ENCODE assay signal across 2 cellular contexts in genomic region chr12:79561401-79562132, GRCh38.
TF ChIP-seq lines count a peak whose summit lies in the region.

No MANE protein-coding gene starts in this region.

TF ChIP-seq in WTC11, 78 proteins besides CTCF, POLR2A, EP300 and RAD21 (continued from another document):
- 0 out of 2 replicates have a peak, but pooled peaks have one; percentile 13 for TF ChIP-seq NFYB (CRISPR knock-in tag; conservative IDR thresholded peaks at IDR 0.05; ENCODE audit: low read depth)

TF ChIP-seq in HepG2, 621 proteins besides CTCF, POLR2A, EP300 and RAD21:
- peak; percentile 12; the same call in 1 of the 2 replicates for TF ChIP-seq GABPB1 (CRISPR knock-in tag; IDR thresholded peaks at IDR 0.05)
- TF ChIP-seq ESRRA (CRISPR knock-in tag; IDR thresholded peaks at IDR 0.05; ENCODE audit: low read depth) = no peak
- TF ChIP-seq KAT2B (IDR thresholded peaks at IDR 0.05; ENCODE audit: borderline replicate concordance, low read depth, low read length) = no peak
- no peak for TF ChIP-seq ATF7-NPFF (CRISPR knock-in tag; IDR thresholded peaks at IDR 0.05; ENCODE audit: low read depth)
- no peak for TF ChIP-seq IKZF4 (CRISPR knock-in tag; IDR thresholded peaks at IDR 0.05; ENCODE audit: borderline replicate concordance, low read depth, not compliant biosample characterization)
- TF ChIP-seq MTA1 (CRISPR knock-in tag; IDR thresholded peaks at IDR 0.05; ENCODE audit: borderline replicate concordance) = no peak
- no peak for TF ChIP-seq TCF7L2 (IDR thresholded peaks at IDR 0.05; ENCODE audit: low read depth, low read length)
- TF ChIP-seq, protein P1, sequence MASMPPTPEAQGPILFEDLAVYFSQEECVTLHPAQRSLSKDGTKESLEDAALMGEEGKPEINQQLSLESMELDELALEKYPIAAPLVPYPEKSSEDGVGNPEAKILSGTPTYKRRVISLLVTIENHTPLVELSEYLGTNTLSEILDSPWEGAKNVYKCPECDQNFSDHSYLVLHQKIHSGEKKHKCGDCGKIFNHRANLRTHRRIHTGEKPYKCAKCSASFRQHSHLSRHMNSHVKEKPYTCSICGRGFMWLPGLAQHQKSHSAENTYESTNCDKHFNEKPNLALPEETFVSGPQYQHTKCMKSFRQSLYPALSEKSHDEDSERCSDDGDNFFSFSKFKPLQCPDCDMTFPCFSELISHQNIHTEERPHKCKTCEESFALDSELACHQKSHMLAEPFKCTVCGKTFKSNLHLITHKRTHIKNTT (CRISPR knock-in tag; IDR thresholded peaks at IDR 0.05) = no peak
- peak; percentile 37 for TF ChIP-seq AGO2 (optimal IDR thresholded peaks at IDR 0.05; ENCODE audit: low read depth, low read length)
- no peak for TF ChIP-seq CREB1 (IDR thresholded peaks at IDR 0.05)
- TF ChIP-seq CREB1 (CRISPR knock-in tag; IDR thresholded peaks at IDR 0.05) = no peak
- no peak for TF ChIP-seq SNAPC4 (CRISPR knock-in tag; IDR thresholded peaks at IDR 0.05)
- TF ChIP-seq DNMT1 (CRISPR knock-in tag; IDR thresholded peaks at IDR 0.05) = 0 out of 2 replicates have a peak, but pooled peaks have one; percentile 40
- TF ChIP-seq GATA4 (IDR thresholded peaks at IDR 0.05; ENCODE audit: borderline replicate concordance, low read depth) = no peak
- TF ChIP-seq KLF15 (CRISPR knock-in tag; IDR thresholded peaks at IDR 0.05; ENCODE audit: borderline replicate concordance) = no peak
- TF ChIP-seq ZBTB38 (CRISPR knock-in tag; IDR thresholded peaks at IDR 0.05) = peak; percentile 67
- no peak for TF ChIP-seq SAFB2 (CRISPR knock-in tag; IDR thresholded peaks at IDR 0.05; ENCODE audit: borderline replicate concordance, low read depth)
- peak; percentile 100 for TF ChIP-seq ZNF850 (CRISPR knock-in tag; conservative IDR thresholded peaks at IDR 0.05)
- TF ChIP-seq, protein P2, sequence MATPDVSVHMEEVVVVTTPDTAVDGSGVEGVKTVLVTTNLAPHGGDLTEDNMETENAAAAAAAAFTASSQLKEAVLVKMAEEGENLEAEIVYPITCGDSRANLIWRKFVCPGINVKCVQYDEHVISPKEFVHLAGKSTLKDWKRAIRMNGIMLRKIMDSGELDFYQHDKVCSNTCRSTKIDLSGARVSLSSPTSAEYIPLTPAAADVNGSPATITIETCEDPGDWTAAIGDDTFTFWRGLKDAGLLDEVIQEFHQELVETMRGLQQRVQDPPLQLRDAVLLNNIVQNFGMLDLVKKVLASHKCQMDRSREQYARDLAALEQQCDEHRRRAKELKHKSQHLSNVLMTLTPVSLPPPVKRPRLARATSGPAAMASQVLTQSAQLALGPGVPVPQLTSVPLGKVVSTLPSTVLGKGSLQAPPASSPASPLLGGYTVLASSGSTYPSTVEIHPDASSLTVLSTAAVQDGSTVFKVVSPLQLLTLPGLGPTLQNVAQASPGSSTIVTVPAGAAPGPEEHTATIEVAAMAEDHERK (CRISPR knock-in tag; IDR thresholded peaks at IDR 0.05; ENCODE audit: low read depth) = no peak
- no peak for TF ChIP-seq HNRNPL (IDR thresholded peaks at IDR 0.05; ENCODE audit: low read depth, low read length)
- TF ChIP-seq NFIB (CRISPR knock-in tag; IDR thresholded peaks at IDR 0.05; ENCODE audit: borderline replicate concordance) = no peak
- no peak for TF ChIP-seq ZNF160 (CRISPR knock-in tag; IDR thresholded peaks at IDR 0.05)
- TF ChIP-seq FOXP1 (IDR thresholded peaks at IDR 0.05) = no peak
- TF ChIP-seq FOXP1 (CRISPR knock-in tag; IDR thresholded peaks at IDR 0.05) = no peak
- no peak for TF ChIP-seq ZBTB1 (CRISPR knock-in tag; IDR thresholded peaks at IDR 0.05; ENCODE audit: borderline replicate concordance)
- TF ChIP-seq, protein P3, sequence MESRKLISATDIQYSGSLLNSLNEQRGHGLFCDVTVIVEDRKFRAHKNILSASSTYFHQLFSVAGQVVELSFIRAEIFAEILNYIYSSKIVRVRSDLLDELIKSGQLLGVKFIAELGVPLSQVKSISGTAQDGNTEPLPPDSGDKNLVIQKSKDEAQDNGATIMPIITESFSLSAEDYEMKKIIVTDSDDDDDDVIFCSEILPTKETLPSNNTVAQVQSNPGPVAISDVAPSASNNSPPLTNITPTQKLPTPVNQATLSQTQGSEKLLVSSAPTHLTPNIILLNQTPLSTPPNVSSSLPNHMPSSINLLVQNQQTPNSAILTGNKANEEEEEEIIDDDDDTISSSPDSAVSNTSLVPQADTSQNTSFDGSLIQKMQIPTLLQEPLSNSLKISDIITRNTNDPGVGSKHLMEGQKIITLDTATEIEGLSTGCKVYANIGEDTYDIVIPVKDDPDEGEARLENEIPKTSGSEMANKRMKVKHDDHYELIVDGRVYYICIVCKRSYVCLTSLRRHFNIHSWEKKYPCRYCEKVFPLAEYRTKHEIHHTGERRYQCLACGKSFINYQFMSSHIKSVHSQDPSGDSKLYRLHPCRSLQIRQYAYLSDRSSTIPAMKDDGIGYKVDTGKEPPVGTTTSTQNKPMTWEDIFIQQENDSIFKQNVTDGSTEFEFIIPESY (CRISPR knock-in tag; IDR thresholded peaks at IDR 0.05) = peak; percentile 53; the same call in 1 of the 2 replicates
- no peak for TF ChIP-seq REPIN1 (CRISPR knock-in tag; IDR thresholded peaks at IDR 0.05; ENCODE audit: borderline replicate concordance, low read depth)
- TF ChIP-seq SPEN (CRISPR knock-in tag; IDR thresholded peaks at IDR 0.05; ENCODE audit: low read depth) = no peak
- peak; percentile 55 for TF ChIP-seq ZNF687 (CRISPR knock-in tag; IDR thresholded peaks at IDR 0.05)
- TF ChIP-seq ZNF883 (CRISPR knock-in tag; IDR thresholded peaks at IDR 0.05; ENCODE audit: not compliant biosample characterization) = no peak
- TF ChIP-seq LBX2 (CRISPR knock-in tag; IDR thresholded peaks at IDR 0.05; ENCODE audit: borderline replicate concordance) = no peak
- TF ChIP-seq XRCC5 (optimal IDR thresholded peaks at IDR 0.05; ENCODE audit: low read length) = no peak
- no peak for TF ChIP-seq ZBTB49 (CRISPR knock-in tag; IDR thresholded peaks at IDR 0.05; ENCODE audit: borderline replicate concordance)
- no peak for TF ChIP-seq CHCHD3 (CRISPR knock-in tag; IDR thresholded peaks at IDR 0.05)
- TF ChIP-seq CBX1 (IDR thresholded peaks at IDR 0.05; ENCODE audit: low read depth) = no peak
